ENCODE assay signal across 10 cellular contexts in genomic region chr22:39956932-39957664, GRCh38. TPM values are rescaled to one million over a fixed set of nuclear protein-coding genes. Genes with fewer than 3 reads are reported as not detected.
DNase-seq lines count a peak whose midpoint lies in the region; ATAC-seq and TF ChIP-seq lines count a peak whose summit lies in the region.
"Had no signal": no experiment of that assay in that cellular context is flagged by ENCODE, and none has a peak within 500 bp of the region (broad histone marks: within the 10 kb centered on the region; RNA-seq: fewer than 3 reads in every experiment).

No MANE protein-coding gene starts in this region.

- no peaks in the 10 kb centered on the region for H3K9me2 ChIP-seq in GM23338 (ENCODE audit: insufficient read depth)

- peak overlapping the region; percentile 72; the same call in 1 of the 2 replicates for H2AFZ ChIP-seq in GM23338

- H3K4me1 Mint-ChIP-seq in GM23338 (peaks cover 44% of the 10 kb centered on the region), MCF 10A (ENCODE audit: insufficient read depth, unreplicated experiment) (peaks cover 26% of the 10 kb centered on the region)
- peaks cover 63 to 97% (median 90%) of the 10 kb centered on the region in 7 donors for H3K4me1 Mint-ChIP-seq in naive thymus-derived CD4-positive, alpha-beta T cell

- no peaks in the 10 kb centered on the region for H4K20me1 ChIP-seq in GM23338 (replicated peaks; ENCODE audit: insufficient read depth)

- DNase-seq in NCI-H748 (lab: John Stamatoyannopoulos, UW; ENCODE audit: unreplicated experiment) (peak; percentile 20), NCI-H748 treated with DMSO at 0.1 percent for 48 hours (lab: John Stamatoyannopoulos, UW) (no peak), GM23338 (ENCODE audit: low spot score) (no peak), OCI-M1 (lab: John Stamatoyannopoulos, UW) (peak; percentile 90), cerebellar cortex (ENCODE audit: low spot score) (no peak), MCF 10A (ENCODE audit: unreplicated experiment) (no peak)
- DNase-seq in naive thymus-derived CD4-positive, alpha-beta T cell, result no peak
- DNase-seq: right cardiac atrium had no signal

- no peaks in the 10 kb centered on the region for H3K9me3 ChIP-seq in naive thymus-derived CD4-positive, alpha-beta T cell (ENCODE audit: control insufficient read depth in 2 of 3, low read length in 3 of 3)
- H3K9me3 ChIP-seq: A549 had no signal

- POLR2A ChIA-PET in naive thymus-derived CD4-positive, alpha-beta T cell (lab: Charles Lee), result interaction anchor here (0.6 to 1.9 kb wide), 6 partner anchors 11 to 437 kb away, joined by 3 to 7 read pairs (median 3); no protein-coding TSS in a partner anchor
- POLR2A ChIA-PET in MCF 10A (lab: Yijun Ruan, JAX), result interaction anchor here (1.7 kb wide), 1 partner anchor 27 kb away, joined by 6 read pairs; no protein-coding TSS in a partner anchor

- intact Hi-C loops in naive thymus-derived CD4-positive, alpha-beta T cell (cut with micrococcal nuclease), result no loop called here
- intact Hi-C loops in MCF 10A (cut with micrococcal nuclease), result no loop called here

- H3K4me1 ChIP-seq in GM23338 (ENCODE audit: insufficient read depth), result peaks cover 4% of the 10 kb centered on the region; the same call in 1 of the 2 replicates
- H3K4me1 ChIP-seq in naive thymus-derived CD4-positive, alpha-beta T cell (ENCODE audit: control insufficient read depth in 2 of 2, insufficient read depth in 2 of 2, low read length in 2 of 2), result peaks cover 58 to 83% of the 10 kb centered on the region in 2 donors
- H3K4me1 ChIP-seq: A549 had no signal

- H3K36me3 Mint-ChIP-seq in GM23338 (ENCODE audit: low read depth) (no peaks in the 10 kb centered on the region), MCF 10A (ENCODE audit: insufficient read depth, unreplicated experiment) (peaks cover 6% of the 10 kb centered on the region)
- peaks cover 38 to 69% (median 51%) of the 10 kb centered on the region in 5 donors for H3K36me3 Mint-ChIP-seq in naive thymus-derived CD4-positive, alpha-beta T cell

- no peaks in the 10 kb centered on the region for H3K27me3 ChIP-seq in GM23338 (ENCODE audit: insufficient read depth)
- no peaks in the 10 kb centered on the region for H3K27me3 ChIP-seq in naive thymus-derived CD4-positive, alpha-beta T cell (ENCODE audit: control insufficient read depth in 2 of 2, insufficient read depth in 2 of 2, low read length in 2 of 2)

- no peak overlapping the region for H3K4me3 ChIP-seq in GM23338
- H3K4me3 ChIP-seq in naive thymus-derived CD4-positive, alpha-beta T cell (ENCODE audit: low read length), result no peak overlapping the region
- H3K4me3 ChIP-seq: A549 had no signal

- H3K27ac Mint-ChIP-seq in GM23338, result no peak overlapping the region
- peak overlapping the region in 7 of 9 donors; percentile 35 to 93 (median 84) for H3K27ac Mint-ChIP-seq in naive thymus-derived CD4-positive, alpha-beta T cell
- no peak overlapping the region for H3K27ac Mint-ChIP-seq in MCF 10A (ENCODE audit: low read depth, unreplicated experiment)

- H3K36me3 ChIP-seq in GM23338 (ENCODE audit: insufficient read depth), result no peaks in the 10 kb centered on the region
- H3K36me3 ChIP-seq in naive thymus-derived CD4-positive, alpha-beta T cell (ENCODE audit: control insufficient read depth in 2 of 3, insufficient read depth in 3 of 3, low read length in 3 of 3), result peaks cover 19 to 69% (median 28%) of the 10 kb centered on the region in 3 experiments

- CTCF ChIA-PET in naive thymus-derived CD4-positive, alpha-beta T cell (lab: Charles Lee), result interaction anchor here (0.8 to 1.2 kb wide), 3 partner anchors 28 to 87 kb away, joined by 3 read pairs; no protein-coding TSS in a partner anchor
- CTCF ChIA-PET in MCF 10A (lab: Yijun Ruan, JAX), result interaction anchor here (0.7 to 1.2 kb wide), 4 partner anchors 25 to 391 kb away, joined by 3 to 4 read pairs (median 3); no protein-coding TSS in a partner anchor

- H3K27ac ChIP-seq in GM23338 (ENCODE audit: low read depth), result no peak overlapping the region
- H3K27ac ChIP-seq in naive thymus-derived CD4-positive, alpha-beta T cell (ENCODE audit: low read depth, low read length), result peak overlapping the region; percentile 35
- H3K27ac ChIP-seq: A549 had no signal

- TF ChIP-seq CTCF in GM23338 (conservative IDR thresholded peaks at IDR 0.05; ENCODE audit: low read depth in 2 of 2) (no peak), MCF 10A (IDR thresholded peaks at IDR 0.05; ENCODE audit: unreplicated experiment) (no peak)

- H3K9me3 Mint-ChIP-seq in GM23338 (peaks cover 3% of the 10 kb centered on the region; the same call in 1 of the 3 replicates), MCF 10A (ENCODE audit: unreplicated experiment) (no peaks in the 10 kb centered on the region)
- no peaks in the 10 kb centered on the region for H3K9me3 Mint-ChIP-seq in naive thymus-derived CD4-positive, alpha-beta T cell

- H3K27me3 Mint-ChIP-seq in GM23338 (ENCODE audit: insufficient read depth, low read depth, poor library complexity) (peaks cover 17% of the 10 kb centered on the region), MCF 10A (ENCODE audit: insufficient read depth, unreplicated experiment) (no peaks in the 10 kb centered on the region)
- no peaks in the 10 kb centered on the region for H3K27me3 Mint-ChIP-seq in naive thymus-derived CD4-positive, alpha-beta T cell

- BruUV-seq in MCF 10A (replicated peaks; lab: Mats Ljungman, UMichigan), result no TSS peak

- no peaks in the 10 kb centered on the region for H3K79me2 ChIP-seq in GM23338 (replicated peaks; ENCODE audit: insufficient read depth)

- ATAC-seq in GM23338 (no peak), GM21717 (IDR thresholded peaks at IDR 0.05; ENCODE audit: unreplicated experiment) (no peak)
- peak; percentile 3 for ATAC-seq in naive thymus-derived CD4-positive, alpha-beta T cell
- ATAC-seq: A549, right cardiac atrium had no signal

- H3K4me2 ChIP-seq in GM23338, result no peak overlapping the region
- H3K4me2 ChIP-seq: A549 had no signal

- H3F3A ChIP-seq in GM23338 (replicated peaks; ENCODE audit: low read depth), result no peaks in the 10 kb centered on the region

- no peak overlapping the region for H3K4me3 Mint-ChIP-seq in GM23338
- peak overlapping the region in 7 of 10 donors; percentile 9 to 70 (median 64) for H3K4me3 Mint-ChIP-seq in naive thymus-derived CD4-positive, alpha-beta T cell
- no peak overlapping the region for H3K4me3 Mint-ChIP-seq in MCF 10A (ENCODE audit: unreplicated experiment)

TF ChIP-seq in GM23338, 12 proteins besides CTCF, POLR2A, EP300 and RAD21 (continues in another document):
- no peak for TF ChIP-seq NANOG (IDR thresholded peaks at IDR 0.05; ENCODE audit: borderline replicate concordance)
- TF ChIP-seq REST (IDR thresholded peaks at IDR 0.05; ENCODE audit: unreplicated experiment), result no peak

RNA-seq across cellular contexts. Expression of gene TMA7B, which starts 3.1 kb away (rescaled TPM):
- not detected in 2 replicates for total RNA-seq in GM23338 (2014; rRNA removed; shearing (Covaris generic))
- polyA plus RNA-seq in GM23338 (2016; fragmentation: Nextera tagmentation; extraction: Ambion mirVana), result not detected in 2 replicates
- 10 to 100 TPM in 2 of 5 experiments, 1 to 10 TPM in 3; 6.4 to 12.8 (median 9.5) TPM for total RNA-seq in naive thymus-derived CD4-positive, alpha-beta T cell
- polyA plus RNA-seq in naive thymus-derived CD4-positive, alpha-beta T cell, result 1 to 10 TPM; 2.6 to 3.3 TPM
- total RNA-seq in MCF 10A (2022), result not detected in 2 replicates
- polyA plus RNA-seq: A549 had no signal

RNA-seq across cellular contexts. Expression of gene FAM83F, which starts 37.7 kb away (rescaled TPM):
- 13.5 and 15.9 TPM in 2 replicates for total RNA-seq in GM23338 (2014; rRNA removed; shearing (Covaris generic))
- 3.5 and 3.7 TPM in 2 replicates for polyA plus RNA-seq in GM23338 (2016; fragmentation: Nextera tagmentation; extraction: Ambion mirVana)
- 10 to 100 TPM in 1 of 5 experiments, 1 to 10 TPM in 1, under 1 TPM in 3; 0.11 to 10.6 (median 0.51) TPM for total RNA-seq in naive thymus-derived CD4-positive, alpha-beta T cell
- under 1 TPM in 1 of 2 donors, not detected in 1; 0.20 TPM for polyA plus RNA-seq in naive thymus-derived CD4-positive, alpha-beta T cell
- 33.1 and 41.3 TPM in 2 replicates for total RNA-seq in MCF 10A (2022)
- polyA plus RNA-seq: A549 had no signal

RNA-seq across cellular contexts. Expression of gene GRAP2, which starts 56.2 kb away (rescaled TPM):
- 0.42 TPM in 1 of 2 replicates, not detected in the other for total RNA-seq in GM23338 (2014; rRNA removed; shearing (Covaris generic))
- not detected in 2 replicates for polyA plus RNA-seq in GM23338 (2016; fragmentation: Nextera tagmentation; extraction: Ambion mirVana)
- total RNA-seq in naive thymus-derived CD4-positive, alpha-beta T cell, result 100 to 1,000 TPM; 108 to 156 (median 145) TPM
- polyA plus RNA-seq in naive thymus-derived CD4-positive, alpha-beta T cell, result 100 to 1,000 TPM in 1 of 2 donors, 10 to 100 TPM in 1; 55.2 to 109 TPM
- 0.12 TPM in 1 of 2 replicates, not detected in the other for total RNA-seq in MCF 10A (2022)
- polyA plus RNA-seq: A549 had no signal

Comparison
In these comparisons a context has a peak if more than half of its experiments do, and no peak if none do; other contexts are left out.
1. DNase-seq: peak in NCI-H748 (single experiment) and OCI-M1 (single experiment); none in NCI-H748 treated with DMSO at 0.1 percent for 48 hours (single experiment), GM23338 (single experiment), naive thymus-derived CD4-positive, alpha-beta T cell (0 of 9), cerebellar cortex (single experiment) and MCF 10A (single experiment).
2. H3K27ac Mint-ChIP-seq: peak in naive thymus-derived CD4-positive, alpha-beta T cell (7 of 9); none in GM23338 (single experiment) and MCF 10A (single experiment).
3. H3K4me3 Mint-ChIP-seq: peak in naive thymus-derived CD4-positive, alpha-beta T cell (7 of 10); none in GM23338 (single experiment) and MCF 10A (single experiment).
4. RNA of gene GRAP2, which starts 56.2 kb away (total RNA-seq): 108 to 156 TPM in naive thymus-derived CD4-positive, alpha-beta T cell; 0.42 TPM in GM23338 and 0.12 TPM in MCF 10A; every median in the first group is over 10 times any median in the second.